ENCODE assay signal across 8 cellular contexts in the genomic region with DNA sequence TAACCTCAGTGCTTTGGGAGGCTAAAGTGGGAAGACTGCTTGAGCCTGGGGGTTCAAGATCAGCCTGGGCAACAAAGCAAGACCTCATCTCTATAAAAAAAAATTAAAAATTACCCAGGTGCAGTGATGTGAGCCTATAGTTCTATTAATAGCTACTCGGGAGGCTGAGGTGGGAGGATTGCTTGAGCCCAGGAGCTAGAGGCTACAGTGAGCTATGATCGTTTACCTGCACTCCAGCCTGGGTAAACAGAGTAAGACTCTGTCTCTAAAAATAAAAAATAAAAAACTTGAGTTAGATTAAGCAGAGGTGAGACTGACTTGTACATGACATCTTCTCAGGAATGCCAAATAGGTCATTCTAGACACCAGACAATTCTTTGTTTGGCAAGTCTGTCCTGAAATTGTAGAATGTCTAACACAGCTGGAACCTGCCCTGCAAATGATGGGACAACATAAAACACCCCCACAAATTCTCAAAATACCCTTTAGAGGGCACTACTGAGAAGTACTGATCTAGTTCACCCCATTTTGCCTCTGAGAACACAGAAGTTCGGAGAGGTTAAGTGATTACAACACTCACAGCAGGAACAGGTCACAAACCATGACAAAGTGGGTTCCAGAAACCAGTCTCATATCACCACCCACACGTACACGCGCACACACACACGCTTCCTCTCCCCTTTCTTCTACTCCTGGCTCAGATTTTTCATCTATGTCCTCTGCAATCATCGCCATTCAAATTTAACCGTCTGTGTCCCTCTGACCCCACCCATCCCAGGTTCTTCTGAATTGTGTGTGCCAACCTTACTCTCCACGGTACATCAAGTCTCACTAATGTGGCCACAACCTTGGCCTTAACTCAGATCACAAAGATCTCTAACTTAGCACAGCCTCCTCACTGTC. TPM values are rescaled to one million over a fixed set of nuclear protein-coding genes. Genes with fewer than 3 reads are reported as not detected.
DNase-seq lines count a peak whose midpoint lies in the region; ATAC-seq and TF ChIP-seq lines count a peak whose summit lies in the region.

No MANE protein-coding gene starts in this region.

- peaks cover 9% of the 10 kb centered on the region for H3K36me3 Mint-ChIP-seq in activated naive CD4-positive, alpha-beta T cell treated with anti-CD3 and anti-CD28 coated beads, Interleukin-2, amount 10 ng/mL, durations not matched to agents 7 days and 5 days

- TF ChIP-seq CTCF in PC-9 (conservative IDR thresholded peaks at IDR 0.05) (no peak), left lung (IDR thresholded peaks at IDR 0.05) (peak in 1 of 2 donors; percentile 38)

- H3K9me3 Mint-ChIP-seq in activated naive CD4-positive, alpha-beta T cell treated with anti-CD3 and anti-CD28 coated beads, Interleukin-2, amount 10 ng/mL, durations not matched to agents 7 days and 5 days: no peaks in the 10 kb centered on the region

- peak; percentile 84 for ATAC-seq in GM18511 (IDR thresholded peaks at IDR 0.05; ENCODE audit: unreplicated experiment)
- peak; percentile 82 for ATAC-seq in HG02852 (IDR thresholded peaks at IDR 0.05; ENCODE audit: unreplicated experiment)
- peak; percentile 80 for ATAC-seq in left lung

- no peak overlapping the region for H2AFZ ChIP-seq in PC-9

- POLR2A ChIA-PET in PC-9 (lab: Charles Lee; ENCODE audit: unreplicated experiment): no interaction called here

- H3K36me3 ChIP-seq in PC-9 (ENCODE audit: low read depth) (no peaks in the 10 kb centered on the region), left lung (no peaks in the 10 kb centered on the region)

- no peaks in the 10 kb centered on the region for H4K20me1 ChIP-seq in PC-9 (ENCODE audit: insufficient read depth)

- H3K4me1 ChIP-seq in PC-9 (replicated peaks; ENCODE audit: insufficient read depth): peaks cover 36% of the 10 kb centered on the region
- peaks cover 35 to 46% of the 10 kb centered on the region in 2 donors for H3K4me1 ChIP-seq in left lung

- peak overlapping the region; percentile 59 for H3K4me3 Mint-ChIP-seq in activated naive CD4-positive, alpha-beta T cell treated with anti-CD3 and anti-CD28 coated beads, Interleukin-2, amount 10 ng/mL, durations not matched to agents 7 days and 5 days

- CTCF ChIA-PET in PC-9 (lab: Charles Lee): no interaction called here
- CTCF ChIA-PET in activated naive CD4-positive, alpha-beta T cell treated with anti-CD3 and anti-CD28 coated beads, Interleukin-2, amount 10 ng/mL, durations not matched to agents 7 days and 5 days (lab: Charles Lee): interaction anchor here (0.7 to 5.2 kb wide), 20 partner anchors 9 to 219 kb away, joined by 3 to 50 read pairs (median 4); a partner anchor contains a TSS

- H3K27me3 ChIP-seq in PC-9 (ENCODE audit: insufficient read depth, low read depth) (no peaks in the 10 kb centered on the region), left lung (no peaks in the 10 kb centered on the region)

- H3K79me2 ChIP-seq in PC-9 (ENCODE audit: low read depth): no peaks in the 10 kb centered on the region

- no peak for DNase-seq in PC-9
- DNase-seq in activated naive CD4-positive, alpha-beta T cell treated with anti-CD3 and anti-CD28 coated beads, Interleukin-2, amount 10 ng/mL, durations not matched to agents 7 days and 5 days: peak; percentile 70
- DNase-seq in left lung: peak in 1 of 2 donors; percentile 59
- DNase-seq in stimulated activated CD8-positive, alpha-beta memory T cell treated with anti-CD3 and anti-CD28 coated beads, Interleukin-7, amount 100 ng/mL, for 24 hours (ENCODE audit: low read depth): peak; percentile 19
- DNase-seq in NCI-H510A treated with DMSO at 0.1 percent for 48 hours (lab: John Stamatoyannopoulos, UW): no peak
- no peak for DNase-seq in RKO (ENCODE audit: low spot score)

- H3K27me3 Mint-ChIP-seq in activated naive CD4-positive, alpha-beta T cell treated with anti-CD3 and anti-CD28 coated beads, Interleukin-2, amount 10 ng/mL, durations not matched to agents 7 days and 5 days: peaks cover 3% of the 10 kb centered on the region

- H3K27ac Mint-ChIP-seq in activated naive CD4-positive, alpha-beta T cell treated with anti-CD3 and anti-CD28 coated beads, Interleukin-2, amount 10 ng/mL, durations not matched to agents 7 days and 5 days: peak overlapping the region; percentile 94

- no TSS peak for BruUV-seq in PC-9 (replicated peaks; lab: Mats Ljungman, UMichigan)

- H3K4me3 ChIP-seq in PC-9: peak overlapping the region; percentile 22; the same call in 1 of the 2 replicates
- H3K4me3 ChIP-seq in left lung: no peak overlapping the region

- H3K27ac ChIP-seq in PC-9: peak overlapping the region; percentile 89
- peak overlapping the region; percentile 77 to 88 for H3K27ac ChIP-seq in left lung

- peak overlapping the region; percentile 65; the same call in 1 of the 2 replicates for H3K4me2 ChIP-seq in PC-9

- intact Hi-C loops in PC-9 (cut with micrococcal nuclease; ENCODE audit: unreplicated experiment) (loop anchor here (2.0 to 5.0 kb wide), 3 partner anchors 27 to 179 kb away; no protein-coding TSS in a partner anchor), left lung (cut with DNase I) (no loop called here)

- no peaks in the 10 kb centered on the region for H3K9me2 ChIP-seq in PC-9 (ENCODE audit: insufficient read depth)

- peaks cover 63% of the 10 kb centered on the region for H3K4me1 Mint-ChIP-seq in activated naive CD4-positive, alpha-beta T cell treated with anti-CD3 and anti-CD28 coated beads, Interleukin-2, amount 10 ng/mL, durations not matched to agents 7 days and 5 days

- H3K9me3 ChIP-seq in PC-9 (ENCODE audit: insufficient read depth, low read depth): peaks cover 25% of the 10 kb centered on the region
- no peaks in the 10 kb centered on the region for H3K9me3 ChIP-seq in left lung

- H3F3A ChIP-seq in PC-9 (ENCODE audit: insufficient read depth, low read depth): peaks cover 32% of the 10 kb centered on the region

RNA-seq across cellular contexts. Expression of a gene that starts 38.3 kb away (rescaled TPM):
- 12.8 and 15.0 TPM in 2 replicates for total RNA-seq in PC-9 (2021)
- total RNA-seq in left lung: 10 to 100 TPM; 46.0 to 46.1 TPM

Comparison
In these comparisons a context has a peak if more than half of its experiments do, and no peak if none do; other contexts are left out.
1. DNase-seq: peak in activated naive CD4-positive, alpha-beta T cell treated with anti-CD3 and anti-CD28 coated beads, Interleukin-2, amount 10 ng/mL, durations not matched to agents 7 days and 5 days (single experiment) and stimulated activated CD8-positive, alpha-beta memory T cell treated with anti-CD3 and anti-CD28 coated beads, Interleukin-7, amount 100 ng/mL, for 24 hours (single experiment); none in PC-9 (0 of 2), NCI-H510A treated with DMSO at 0.1 percent for 48 hours (single experiment) and RKO (single experiment).
2. Peak in every context shown above with its lines, with median percentiles within 50 percentile points of each other: ATAC-seq.